In the genomic region with DNA sequence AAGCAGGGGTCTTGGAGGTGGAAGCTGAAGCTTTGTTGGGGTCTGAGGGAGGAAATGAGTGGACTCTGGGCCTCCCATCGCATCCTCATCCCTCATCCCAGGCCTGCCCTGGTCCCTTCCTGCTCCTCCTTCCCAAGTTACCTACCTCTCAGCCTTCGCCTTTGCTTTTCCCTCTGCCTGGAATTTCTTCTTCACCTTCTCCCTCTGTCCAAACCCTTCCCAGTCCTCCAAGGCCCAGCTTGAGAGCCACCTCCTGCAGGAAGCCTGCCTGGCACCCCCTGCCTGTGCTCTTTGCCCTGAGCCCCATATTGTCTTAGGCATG, we compare ENCODE assay signal across 13 cellular contexts. TPM values are rescaled to one million over a fixed set of nuclear protein-coding genes. Genes with fewer than 3 reads are reported as not detected.
DNase-seq lines count a peak whose midpoint lies in the region; ATAC-seq, FAIRE-seq and TF ChIP-seq lines count a peak whose summit lies in the region.
"Had no signal": no experiment of that assay in that cellular context is flagged by ENCODE, and none has a peak within 500 bp of the region (broad histone marks: within the 10 kb centered on the region; RNA-seq: fewer than 3 reads in every experiment).

No MANE protein-coding gene starts in this region.

- no peak for FAIRE-seq in GM12891 (lab: Jason Lieb, UNC)

- peak overlapping the region; percentile 51 for H3K4me3 Mint-ChIP-seq in activated T-cell treated with anti-CD3 and anti-CD28 coated beads, Interleukin-2, amount 50 U/mL, for 4 hours
- no peak overlapping the region for H3K4me3 Mint-ChIP-seq in dendritic cell treated with granulocyte-macrophage colony-stimulating factor and Interleukin-4, amounts not matched to agents 40 ng/mL and 50 ng/mL, for 4 days
- peak overlapping the region in 1 of 2 donors; percentile 59 for H3K4me3 Mint-ChIP-seq in stimulated activated naive B cell treated with anti-CD40 and anti-IgM and Interleukin-4, amounts not matched to agents 10 μg/mL and 1 μg/mL and 100 μg/mL, for 72 hours

- DNase-seq in activated T-cell treated with anti-CD3 and anti-CD28 coated beads, Interleukin-2, amount 50 U/mL, for 4 hours = no peak
- no peak for DNase-seq in activated T-cell treated with anti-CD3 and anti-CD28 coated beads, Interleukin-2, amount 50 U/mL, for 48 hours
- DNase-seq in stimulated activated naive B cell treated with anti-CD40 and anti-IgM and Interleukin-4, amounts not matched to agents 10 μg/mL and 1 μg/mL and 100 μg/mL, for 72 hours = no peak
- no peak for DNase-seq in GM12891 (ENCODE audit: insufficient read length, low spot score)
- DNase-seq in SIG-M5 (lab: John Stamatoyannopoulos, UW) = no peak
- DNase-seq: activated T-cell treated with anti-CD3 and anti-CD28 coated beads, Interleukin-2, amount 50 U/mL, for 1 hour; MG63; NCI-H345 had no signal

- TF ChIP-seq POLR2A in GM12891 (IDR thresholded peaks at IDR 0.05; ENCODE audit: low read depth, low read length) = no peak

- H3K9me3 Mint-ChIP-seq in activated T-cell treated with anti-CD3 and anti-CD28 coated beads, Interleukin-2, amount 50 U/mL, for 4 hours = no peaks in the 10 kb centered on the region
- H3K9me3 Mint-ChIP-seq in dendritic cell treated with granulocyte-macrophage colony-stimulating factor and Interleukin-4, amounts not matched to agents 40 ng/mL and 50 ng/mL, for 4 days = no peaks in the 10 kb centered on the region
- no peaks in the 10 kb centered on the region for H3K9me3 Mint-ChIP-seq in stimulated activated naive B cell treated with anti-CD40 and anti-IgM and Interleukin-4, amounts not matched to agents 10 μg/mL and 1 μg/mL and 100 μg/mL, for 72 hours

- H3K36me3 Mint-ChIP-seq in activated T-cell treated with anti-CD3 and anti-CD28 coated beads, Interleukin-2, amount 50 U/mL, for 4 hours (ENCODE audit: insufficient read depth) = no peaks in the 10 kb centered on the region
- H3K36me3 Mint-ChIP-seq in dendritic cell treated with granulocyte-macrophage colony-stimulating factor and Interleukin-4, amounts not matched to agents 40 ng/mL and 50 ng/mL, for 4 days (ENCODE audit: low read depth) = peaks cover 5% of the 10 kb centered on the region
- peaks cover 11% of the 10 kb centered on the region in 2 donors for H3K36me3 Mint-ChIP-seq in stimulated activated naive B cell treated with anti-CD40 and anti-IgM and Interleukin-4, amounts not matched to agents 10 μg/mL and 1 μg/mL and 100 μg/mL, for 72 hours

- peak overlapping the region; percentile 2 for H3K27ac Mint-ChIP-seq in dendritic cell treated with granulocyte-macrophage colony-stimulating factor and Interleukin-4, amounts not matched to agents 40 ng/mL and 50 ng/mL, for 4 days
- H3K27ac Mint-ChIP-seq in stimulated activated naive B cell treated with anti-CD40 and anti-IgM and Interleukin-4, amounts not matched to agents 10 μg/mL and 1 μg/mL and 100 μg/mL, for 72 hours = peak overlapping the region; percentile 73

- no peak for ATAC-seq in activated T-cell treated with anti-CD3 and anti-CD28 coated beads, Interleukin-2, amount 50 U/mL, for 4 hours
- no peak for ATAC-seq in stimulated activated naive B cell treated with anti-CD40 and anti-IgM and Interleukin-4, amounts not matched to agents 10 μg/mL and 1 μg/mL and 100 μg/mL, for 72 hours (replicated peaks)
- ATAC-seq: Panc1 had no signal

- intact Hi-C loops in dendritic cell treated with granulocyte-macrophage colony-stimulating factor and Interleukin-4, amounts not matched to agents 40 ng/mL and 50 ng/mL, for 4 days (cut with micrococcal nuclease) = no loop called here

- peaks cover 6% of the 10 kb centered on the region for H3K4me1 Mint-ChIP-seq in activated T-cell treated with anti-CD3 and anti-CD28 coated beads, Interleukin-2, amount 50 U/mL, for 4 hours (ENCODE audit: low read depth)
- peaks cover 15% of the 10 kb centered on the region for H3K4me1 Mint-ChIP-seq in dendritic cell treated with granulocyte-macrophage colony-stimulating factor and Interleukin-4, amounts not matched to agents 40 ng/mL and 50 ng/mL, for 4 days (ENCODE audit: low read depth)
- peaks cover 16 to 28% of the 10 kb centered on the region in 2 donors for H3K4me1 Mint-ChIP-seq in stimulated activated naive B cell treated with anti-CD40 and anti-IgM and Interleukin-4, amounts not matched to agents 10 μg/mL and 1 μg/mL and 100 μg/mL, for 72 hours

- H3K27me3 Mint-ChIP-seq in activated T-cell treated with anti-CD3 and anti-CD28 coated beads, Interleukin-2, amount 50 U/mL, for 4 hours (ENCODE audit: low read depth) = no peaks in the 10 kb centered on the region
- peaks cover 11% of the 10 kb centered on the region for H3K27me3 Mint-ChIP-seq in dendritic cell treated with granulocyte-macrophage colony-stimulating factor and Interleukin-4, amounts not matched to agents 40 ng/mL and 50 ng/mL, for 4 days
- peaks cover 0 to 3% of the 10 kb centered on the region in 2 donors for H3K27me3 Mint-ChIP-seq in stimulated activated naive B cell treated with anti-CD40 and anti-IgM and Interleukin-4, amounts not matched to agents 10 μg/mL and 1 μg/mL and 100 μg/mL, for 72 hours

TF ChIP-seq in GM12891, 5 proteins besides CTCF, POLR2A, EP300 and RAD21:
- TF ChIP-seq PAX5 (IDR thresholded peaks at IDR 0.05; ENCODE audit: insufficient read depth, low read length, severe bottlenecking) (no peak), POLR2AphosphoS5 (IDR thresholded peaks at IDR 0.05; ENCODE audit: low read depth, low read length) (no peak), TAF1 (IDR thresholded peaks at IDR 0.05; ENCODE audit: low read depth, low read length) (no peak), POU2F2 (IDR thresholded peaks at IDR 0.05; ENCODE audit: low read depth, low read length) (no peak), SPI1 (IDR thresholded peaks at IDR 0.05; ENCODE audit: low read depth, low read length) (no peak)

RNA-seq across cellular contexts. Expression of a gene that starts 2.1 kb away (rescaled TPM):
- 10 to 100 TPM; 10.2 to 14.4 (median 12.6) TPM for total RNA-seq in activated T-cell treated with anti-CD3 and anti-CD28 coated beads, Interleukin-2, amount 50 U/mL, for 4 hours
- polyA plus RNA-seq in GM12891 (2012; ENCODE audit: low read depth, missing spikeins) = 5.8 TPM
- polyA plus RNA-seq: neural cell had no signal

RNA-seq across cellular contexts. Expression of a gene that starts 7.7 kb away (rescaled TPM):
- total RNA-seq in activated T-cell treated with anti-CD3 and anti-CD28 coated beads, Interleukin-2, amount 50 U/mL, for 4 hours = not detected
- polyA plus RNA-seq in GM12891 (2012; ENCODE audit: low read depth, missing spikeins) = not detected
- total RNA-seq: cardiac septum had no signal
- polyA plus RNA-seq: AG04450, neural cell had no signal

RNA-seq across cellular contexts. Expression of a gene that starts 18.7 kb away (rescaled TPM):
- total RNA-seq in activated T-cell treated with anti-CD3 and anti-CD28 coated beads, Interleukin-2, amount 50 U/mL, for 4 hours = under 1 TPM in 1 of 3 donors, not detected in 2; 0.37 TPM
- 0.53 TPM for polyA plus RNA-seq in GM12891 (2012; ENCODE audit: low read depth, missing spikeins)
- total RNA-seq: cardiac septum had no signal
- polyA plus RNA-seq: AG04450, neural cell had no signal

RNA-seq across cellular contexts. Expression of a gene that starts 25.1 kb away (rescaled TPM):
- total RNA-seq in activated T-cell treated with anti-CD3 and anti-CD28 coated beads, Interleukin-2, amount 50 U/mL, for 4 hours = 100 to 1,000 TPM; 338 to 353 (median 350) TPM
- polyA plus RNA-seq in GM12891 (2012; ENCODE audit: low read depth, missing spikeins) = 214 TPM

RNA-seq across cellular contexts. Expression of a gene that starts 42.6 kb away (rescaled TPM):
- total RNA-seq in activated T-cell treated with anti-CD3 and anti-CD28 coated beads, Interleukin-2, amount 50 U/mL, for 4 hours = not detected
- not detected for polyA plus RNA-seq in GM12891 (2012; ENCODE audit: low read depth, missing spikeins)
- total RNA-seq: cardiac septum had no signal
- polyA plus RNA-seq: AG04450, neural cell had no signal
